2 cellular contexts compared by ENCODE assay signal in the genomic region with DNA sequence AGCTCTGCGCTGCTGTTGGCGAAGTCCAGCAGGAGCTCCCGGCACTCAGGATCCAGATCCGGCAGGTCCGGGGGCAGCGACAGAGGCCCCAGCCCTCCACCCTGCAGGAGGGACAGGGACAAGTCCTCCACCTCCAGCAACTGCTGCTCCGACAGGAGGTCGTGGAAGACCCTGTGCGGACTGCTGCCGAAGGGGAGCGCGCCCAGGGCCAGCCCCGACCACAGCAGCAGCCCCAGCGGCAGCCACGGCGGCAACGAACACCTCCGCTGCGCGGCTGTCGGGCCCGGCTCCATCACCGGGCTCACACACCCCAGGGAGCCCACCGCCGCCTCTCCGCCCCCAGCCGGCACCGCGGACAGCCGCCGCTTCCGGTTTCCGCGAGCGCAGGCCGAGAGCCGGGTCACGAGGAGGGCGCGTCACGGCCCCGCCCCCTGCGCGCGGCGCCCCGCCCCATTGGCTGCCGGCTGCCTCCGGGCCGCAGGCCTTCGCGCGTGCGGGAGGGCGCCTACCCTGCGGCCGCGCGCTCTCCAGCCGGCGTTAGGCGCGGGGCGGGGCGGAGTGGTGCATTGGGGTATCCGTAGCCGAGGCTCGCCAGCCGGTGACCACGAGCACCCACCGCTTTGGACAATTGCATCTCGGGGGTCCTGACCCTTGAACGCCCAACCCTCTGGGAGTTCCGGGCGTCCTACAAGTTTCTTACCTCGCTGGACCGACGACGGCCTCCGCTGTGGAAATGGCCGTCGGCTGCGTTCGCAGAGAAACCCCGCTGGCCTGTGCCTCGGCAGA.
A peak's percentile ranks its signal among the peaks of the same experiment; 100 is the strongest.
TF ChIP-seq lines count a peak whose summit lies in the region.

A gene with protein sequence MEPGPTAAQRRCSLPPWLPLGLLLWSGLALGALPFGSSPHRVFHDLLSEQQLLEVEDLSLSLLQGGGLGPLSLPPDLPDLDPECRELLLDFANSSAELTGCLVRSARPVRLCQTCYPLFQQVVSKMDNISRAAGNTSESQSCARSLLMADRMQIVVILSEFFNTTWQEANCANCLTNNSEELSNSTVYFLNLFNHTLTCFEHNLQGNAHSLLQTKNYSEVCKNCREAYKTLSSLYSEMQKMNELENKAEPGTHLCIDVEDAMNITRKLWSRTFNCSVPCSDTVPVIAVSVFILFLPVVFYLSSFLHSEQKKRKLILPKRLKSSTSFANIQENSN (minus strand): TSS at position 383 of the 786 bp plus-strand sequence. CDS start 90 bp downstream, at position 293.

TF ChIP-seq in IMR-90, 13 proteins besides CTCF, POLR2A, EP300 and RAD21 (continued from another document):
- TF ChIP-seq, protein P1, sequence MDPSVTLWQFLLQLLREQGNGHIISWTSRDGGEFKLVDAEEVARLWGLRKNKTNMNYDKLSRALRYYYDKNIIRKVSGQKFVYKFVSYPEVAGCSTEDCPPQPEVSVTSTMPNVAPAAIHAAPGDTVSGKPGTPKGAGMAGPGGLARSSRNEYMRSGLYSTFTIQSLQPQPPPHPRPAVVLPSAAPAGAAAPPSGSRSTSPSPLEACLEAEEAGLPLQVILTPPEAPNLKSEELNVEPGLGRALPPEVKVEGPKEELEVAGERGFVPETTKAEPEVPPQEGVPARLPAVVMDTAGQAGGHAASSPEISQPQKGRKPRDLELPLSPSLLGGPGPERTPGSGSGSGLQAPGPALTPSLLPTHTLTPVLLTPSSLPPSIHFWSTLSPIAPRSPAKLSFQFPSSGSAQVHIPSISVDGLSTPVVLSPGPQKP (IDR thresholded peaks at IDR 0.05; ENCODE audit: borderline replicate concordance, low read depth, low read length), result no peak
- TF ChIP-seq NFE2L2 (IDR thresholded peaks at IDR 0.05; ENCODE audit: low read depth, low read length), result no peak
- no peak for TF ChIP-seq CHD1 (IDR thresholded peaks at IDR 0.05; ENCODE audit: low read depth, low read length)
- TF ChIP-seq MXI1 (IDR thresholded peaks at IDR 0.05; ENCODE audit: borderline replicate concordance, low read depth, low read length), result peak; percentile 41; the same call in 1 of the 2 replicates
- TF ChIP-seq, protein P2, sequence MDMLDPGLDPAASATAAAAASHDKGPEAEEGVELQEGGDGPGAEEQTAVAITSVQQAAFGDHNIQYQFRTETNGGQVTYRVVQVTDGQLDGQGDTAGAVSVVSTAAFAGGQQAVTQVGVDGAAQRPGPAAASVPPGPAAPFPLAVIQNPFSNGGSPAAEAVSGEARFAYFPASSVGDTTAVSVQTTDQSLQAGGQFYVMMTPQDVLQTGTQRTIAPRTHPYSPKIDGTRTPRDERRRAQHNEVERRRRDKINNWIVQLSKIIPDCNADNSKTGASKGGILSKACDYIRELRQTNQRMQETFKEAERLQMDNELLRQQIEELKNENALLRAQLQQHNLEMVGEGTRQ (IDR thresholded peaks at IDR 0.05; ENCODE audit: low read depth, low read length), result peak; percentile 94
- TF ChIP-seq BHLHE40 (IDR thresholded peaks at IDR 0.05; ENCODE audit: low read depth, low read length), result peak; percentile 69

TF ChIP-seq in PFSK-1, 5 proteins besides CTCF, POLR2A, EP300 and RAD21 (continued from another document):
- TF ChIP-seq, protein P3, sequence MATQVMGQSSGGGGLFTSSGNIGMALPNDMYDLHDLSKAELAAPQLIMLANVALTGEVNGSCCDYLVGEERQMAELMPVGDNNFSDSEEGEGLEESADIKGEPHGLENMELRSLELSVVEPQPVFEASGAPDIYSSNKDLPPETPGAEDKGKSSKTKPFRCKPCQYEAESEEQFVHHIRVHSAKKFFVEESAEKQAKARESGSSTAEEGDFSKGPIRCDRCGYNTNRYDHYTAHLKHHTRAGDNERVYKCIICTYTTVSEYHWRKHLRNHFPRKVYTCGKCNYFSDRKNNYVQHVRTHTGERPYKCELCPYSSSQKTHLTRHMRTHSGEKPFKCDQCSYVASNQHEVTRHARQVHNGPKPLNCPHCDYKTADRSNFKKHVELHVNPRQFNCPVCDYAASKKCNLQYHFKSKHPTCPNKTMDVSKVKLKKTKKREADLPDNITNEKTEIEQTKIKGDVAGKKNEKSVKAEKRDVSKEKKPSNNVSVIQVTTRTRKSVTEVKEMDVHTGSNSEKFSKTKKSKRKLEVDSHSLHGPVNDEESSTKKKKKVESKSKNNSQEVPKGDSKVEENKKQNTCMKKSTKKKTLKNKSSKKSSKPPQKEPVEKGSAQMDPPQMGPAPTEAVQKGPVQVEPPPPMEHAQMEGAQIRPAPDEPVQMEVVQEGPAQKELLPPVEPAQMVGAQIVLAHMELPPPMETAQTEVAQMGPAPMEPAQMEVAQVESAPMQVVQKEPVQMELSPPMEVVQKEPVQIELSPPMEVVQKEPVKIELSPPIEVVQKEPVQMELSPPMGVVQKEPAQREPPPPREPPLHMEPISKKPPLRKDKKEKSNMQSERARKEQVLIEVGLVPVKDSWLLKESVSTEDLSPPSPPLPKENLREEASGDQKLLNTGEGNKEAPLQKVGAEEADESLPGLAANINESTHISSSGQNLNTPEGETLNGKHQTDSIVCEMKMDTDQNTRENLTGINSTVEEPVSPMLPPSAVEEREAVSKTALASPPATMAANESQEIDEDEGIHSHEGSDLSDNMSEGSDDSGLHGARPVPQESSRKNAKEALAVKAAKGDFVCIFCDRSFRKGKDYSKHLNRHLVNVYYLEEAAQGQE (IDR thresholded peaks at IDR 0.05; ENCODE audit: insufficient read depth in 1 of 2, low read depth in 2 of 2, low read length in 2 of 2), result peak; percentile 77 to 88
- TF ChIP-seq SIN3A (IDR thresholded peaks at IDR 0.05; ENCODE audit: borderline replicate concordance, insufficient read depth, low read length), result peak; percentile 71; the same call in 1 of the 2 replicates
- 0 out of 2 replicates have a peak, but pooled peaks have one; percentile 40 for TF ChIP-seq TAF1 (IDR thresholded peaks at IDR 0.05; ENCODE audit: borderline replicate concordance, insufficient read depth, low read length)
- TF ChIP-seq FOXP2 (optimal IDR thresholded peaks at IDR 0.05; ENCODE audit: borderline replicate concordance, extremely low read depth, extremely low read length, insufficient read depth), result peak; percentile 63
